8 cellular contexts compared by ENCODE assay signal in the genomic region with DNA sequence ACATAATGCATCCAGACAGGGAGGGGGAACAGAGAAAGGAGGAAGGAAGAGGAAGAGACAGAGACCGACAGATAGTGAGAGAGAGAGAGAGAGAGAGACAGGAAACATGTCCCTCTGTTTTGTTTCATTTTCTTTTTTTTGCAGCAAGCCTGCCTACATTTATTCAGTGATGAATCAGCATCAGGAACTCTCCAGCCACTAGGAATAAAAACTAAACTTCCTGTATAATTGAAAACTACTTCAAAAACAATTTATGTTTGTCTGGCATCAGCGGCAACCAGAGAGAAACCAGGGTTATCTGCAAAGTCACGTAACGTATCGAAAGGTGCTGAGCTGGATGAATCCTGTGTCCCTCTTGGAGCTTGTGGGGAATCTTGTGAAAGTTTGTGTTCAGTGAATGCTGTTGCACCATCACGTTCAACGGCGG.
DNase-seq lines count a peak whose midpoint lies in the region; ATAC-seq, FAIRE-seq and TF ChIP-seq lines count a peak whose summit lies in the region.

No MANE protein-coding gene starts in this region.

- H3K36me3 Mint-ChIP-seq in osteocyte (ENCODE audit: unreplicated experiment), result no peaks in the 10 kb centered on the region

- no peak for TF ChIP-seq CTCF in osteocyte (IDR thresholded peaks at IDR 0.05)

- H3K4me3 Mint-ChIP-seq in osteocyte (ENCODE audit: unreplicated experiment), result peak overlapping the region; percentile 50

- H3K9me3 Mint-ChIP-seq in osteocyte (ENCODE audit: unreplicated experiment), result no peaks in the 10 kb centered on the region

- no peak for TF ChIP-seq POLR2A in GM12892 (IDR thresholded peaks at IDR 0.05; ENCODE audit: low read depth, low read length)

- no peak for DNase-seq in Right ventricle myocardium superior
- no peak for DNase-seq in cardiac septum (ENCODE audit: low spot score)
- peak; percentile 34 for DNase-seq in M059J (ENCODE audit: low read depth)
- peak; percentile 30 for DNase-seq in dedifferentiated amniotic fluid mesenchymal stem cell (ENCODE audit: extremely low spot score)
- no peak for DNase-seq in osteocyte (ENCODE audit: extremely low spot score, unreplicated experiment)
- no peak for DNase-seq in epidermal melanocyte (ENCODE audit: insufficient read length, low spot score)
- DNase-seq in GM12892 (ENCODE audit: insufficient read length), result no peak
- DNase-seq in NCI-H748 treated with DMSO at 0.1 percent for 48 hours (lab: John Stamatoyannopoulos, UW), result no peak

- H3K4me1 Mint-ChIP-seq in osteocyte (ENCODE audit: unreplicated experiment), result peaks cover 4% of the 10 kb centered on the region

- peaks cover 30% of the 10 kb centered on the region for H3K27me3 Mint-ChIP-seq in osteocyte (ENCODE audit: unreplicated experiment)

- ATAC-seq in Right ventricle myocardium superior (ENCODE audit: poor library complexity), result peak; percentile 59

- FAIRE-seq in GM12892 (lab: Jason Lieb, UNC), result no peak

- intact Hi-C loops in Right ventricle myocardium superior (cut with DNase I) (no loop called here), cardiac septum (cut with DNase I) (no loop called here)

- no peak overlapping the region for H3K27ac Mint-ChIP-seq in osteocyte (ENCODE audit: unreplicated experiment)

Comparison
In these comparisons a context has a peak if more than half of its experiments do, and no peak if none do; other contexts are left out.
1. DNase-seq: peak in M059J (single experiment) and dedifferentiated amniotic fluid mesenchymal stem cell (single experiment); none in Right ventricle myocardium superior (single experiment), cardiac septum (single experiment), osteocyte (single experiment), epidermal melanocyte (single experiment), GM12892 (single experiment) and NCI-H748 treated with DMSO at 0.1 percent for 48 hours (single experiment).